25 cellular contexts compared by ENCODE assay signal in the genomic region with DNA sequence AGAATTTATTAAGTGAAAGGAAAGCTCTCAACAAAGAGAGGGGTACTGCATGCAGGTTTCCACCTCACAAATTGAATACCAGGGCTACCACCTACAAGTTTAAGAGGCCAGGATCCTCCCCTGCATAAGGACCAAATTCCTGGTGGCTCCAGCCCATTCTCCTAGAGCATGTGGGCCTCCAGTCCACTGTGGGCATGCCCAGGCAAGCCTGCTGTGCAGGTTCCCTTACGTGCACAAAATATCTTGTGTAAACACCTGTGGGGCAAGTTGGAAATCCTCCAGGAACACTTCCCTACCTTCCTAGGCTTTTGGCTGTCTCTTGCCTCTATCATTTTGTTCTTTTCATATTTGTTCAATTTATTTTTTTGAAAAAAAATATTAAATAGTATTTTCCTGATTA.
DNase-seq lines count a peak whose midpoint lies in the region; FAIRE-seq and TF ChIP-seq lines count a peak whose summit lies in the region.
"Had no signal": no experiment of that assay in that cellular context is flagged by ENCODE, and none has a peak within 500 bp of the region (broad histone marks: within the 10 kb centered on the region; RNA-seq: fewer than 3 reads in every experiment).

No MANE protein-coding gene starts in this region.

- H3K79me1 ChIP-seq in trophoblast cell (ENCODE audit: low read length) = peaks cover 4% of the 10 kb centered on the region

- H3K79me2 ChIP-seq in trophoblast cell (ENCODE audit: control insufficient read depth, insufficient read depth, low read length, poor library complexity) = no peaks in the 10 kb centered on the region

- peak overlapping the region; percentile 73 for H4K91ac ChIP-seq in trophoblast cell (ENCODE audit: low read depth, low read length)

- peak overlapping the region; percentile 23 for H3K18ac ChIP-seq in trophoblast cell (ENCODE audit: low read length)

- no peaks in the 10 kb centered on the region for H3K9me3 ChIP-seq in trophoblast cell (ENCODE audit: insufficient read depth, low read depth, low read length)
- H3K9me3 ChIP-seq: A549, BE2C, HAP-1, SK-N-SH, spleen, tibial nerve had no signal

- H3K4me3 ChIP-seq in bronchial epithelial cell (ENCODE audit: low read depth, low read length) = no peak overlapping the region
- no peak overlapping the region for H3K4me3 ChIP-seq in trophoblast cell (ENCODE audit: low read depth, low read length)
- H3K4me3 ChIP-seq: A549, coronary artery, HAP-1, spleen, tibial nerve had no signal

- peak overlapping the region; percentile 52 for H2AFZ ChIP-seq in trophoblast cell (ENCODE audit: insufficient read depth, low read length, poor library complexity)

- H2BK120ac ChIP-seq in trophoblast cell (ENCODE audit: insufficient read depth, low read length, poor library complexity) = peak overlapping the region; percentile 43

- H3K27me3 ChIP-seq in bronchial epithelial cell (ENCODE audit: control insufficient read depth, insufficient read depth, low read length) = no peaks in the 10 kb centered on the region
- H3K27me3 ChIP-seq in trophoblast cell (ENCODE audit: insufficient read depth, low read length) = no peaks in the 10 kb centered on the region
- H3K27me3 ChIP-seq: BE2C, spleen, tibial nerve had no signal

- no peak overlapping the region for H4K12ac ChIP-seq in trophoblast cell (ENCODE audit: low read depth, low read length)

- peak overlapping the region; percentile 88 for H4K8ac ChIP-seq in trophoblast cell (ENCODE audit: low read depth, low read length)

- H3K4me2 ChIP-seq in trophoblast cell (ENCODE audit: low read length) = no peak overlapping the region
- H3K4me2 ChIP-seq: A549, SK-N-SH had no signal

- H3K9ac ChIP-seq in trophoblast cell (ENCODE audit: low read length) = no peak overlapping the region
- H3K9ac ChIP-seq: SK-N-SH had no signal

- peak overlapping the region; percentile 10 for H3K4ac ChIP-seq in trophoblast cell (ENCODE audit: low read depth, low read length)

- DNase-seq in NCI-H2081 (lab: John Stamatoyannopoulos, UW) = peak; percentile 40 to 66
- no peak for DNase-seq in NCI-H2081 treated with DMSO at 0.1 percent for 48 hours (lab: John Stamatoyannopoulos, UW)
- peak; percentile 53 for DNase-seq in NCI-H1105 treated with DMSO at 0.1 percent for 48 hours (lab: John Stamatoyannopoulos, UW)
- DNase-seq in bronchial epithelial cell (ENCODE audit: low read depth) = peak; percentile 86
- peak; percentile 7 to 41 for DNase-seq in trophoblast cell
- DNase-seq in activated naive CD4-positive, alpha-beta T cell (lab: John Stamatoyannopoulos, UW) = no peak
- no peak for DNase-seq in RPMI8226
- DNase-seq in AG08395 (ENCODE audit: low spot score) = no peak
- DNase-seq: activated CD4-positive, alpha-beta T cell treated with anti-CD3 and anti-CD28 coated beads, Interleukin-2, amount 50 U/mL, for 48 hours; activated effector memory CD4-positive, alpha-beta T cell treated with Interleukin-2 at 50 U/mL for 16 hours; BE2C; Calu3; MM.1S; naive B cell; NCI-H187; NCI-H446; retina; SK-N-SH; spleen; stimulated activated CD4-positive, alpha-beta T cell treated with anti-CD3 and anti-CD28 coated beads, Interleukin-4, amount 100 ng/mL, for 24 hours; stimulated activated naive CD8-positive, alpha-beta T cell treated with anti-CD3 and anti-CD28 coated beads, Interleukin-15, Interleukin-2, amounts not matched to agents 100 U/mL and 50 U/mL, for 24 hours had no signal

- TF ChIP-seq CTCF in bronchial epithelial cell (IDR thresholded peaks at IDR 0.05; ENCODE audit: insufficient read depth, low read length, severe bottlenecking) = no peak

- peak overlapping the region; percentile 13 for H2BK12ac ChIP-seq in trophoblast cell (ENCODE audit: low read length)

- no peak for FAIRE-seq in bronchial epithelial cell (lab: Jason Lieb, UNC)
- FAIRE-seq: A549 had no signal

- H2AK5ac ChIP-seq in trophoblast cell (ENCODE audit: low read length) = no peak overlapping the region

- no peak overlapping the region for H3K23ac ChIP-seq in trophoblast cell (ENCODE audit: low read length)

- H3K36me3 ChIP-seq in bronchial epithelial cell (ENCODE audit: control insufficient read depth, insufficient read depth, low read length) (no peaks in the 10 kb centered on the region), trophoblast cell (ENCODE audit: control insufficient read depth in 1 of 2, insufficient read depth in 2 of 2, low read length in 2 of 2) (no peaks in the 10 kb centered on the region)
- H3K36me3 ChIP-seq: BE2C, HAP-1, spleen, tibial nerve had no signal

- peak overlapping the region; percentile 48 for H3K14ac ChIP-seq in trophoblast cell (ENCODE audit: low read length)

- WGBS in trophoblast cell (ENCODE audit: extremely low coverage, insufficient coverage, insufficient read length) = no CpG with 5 or more reads among the region's 1 CpG

- H3K27ac ChIP-seq in trophoblast cell (ENCODE audit: low read depth, low read length) = peak overlapping the region; percentile 1
- H3K27ac ChIP-seq: A549, coronary artery, spleen, tibial nerve had no signal

- H2BK5ac ChIP-seq in trophoblast cell (ENCODE audit: low read depth, low read length, poor library complexity) = peak overlapping the region; percentile 82

- no peaks in the 10 kb centered on the region for H3K4me1 ChIP-seq in trophoblast cell (ENCODE audit: control insufficient read depth in 1 of 2, insufficient read depth in 2 of 2, low read length in 2 of 2)
- H3K4me1 ChIP-seq: A549, BE2C, HAP-1, spleen, tibial nerve had no signal

Comparison
In these comparisons a context has a peak if more than half of its experiments do, and no peak if none do; other contexts are left out.
1. DNase-seq: peak in NCI-H2081 (2 of 2), NCI-H1105 treated with DMSO at 0.1 percent for 48 hours (single experiment), bronchial epithelial cell (single experiment) and trophoblast cell (2 of 2); none in NCI-H2081 treated with DMSO at 0.1 percent for 48 hours (single experiment), activated naive CD4-positive, alpha-beta T cell (0 of 4), RPMI8226 (single experiment) and AG08395 (single experiment).